Comparison of ENCODE assay signal across 26 cellular contexts in the genomic region with DNA sequence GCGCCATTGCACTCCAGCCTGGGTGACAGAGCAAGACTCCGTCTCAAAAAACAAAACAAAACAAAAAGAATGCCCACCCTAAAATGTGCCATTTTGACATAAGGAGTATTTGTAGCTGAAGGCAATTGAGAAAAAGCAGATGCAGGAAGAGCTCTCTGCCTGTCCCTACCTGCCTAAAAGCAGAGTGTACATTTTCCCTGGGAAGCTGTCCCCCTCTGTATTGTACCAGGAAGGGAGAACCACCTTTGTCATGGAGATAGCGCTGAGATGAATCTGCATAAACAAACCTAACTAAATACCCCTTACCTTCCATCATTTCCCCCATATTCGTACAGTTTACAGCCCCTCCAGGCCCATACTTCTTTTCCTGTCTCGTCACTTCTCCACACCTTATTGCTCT.
"Had no signal": no experiment of that assay in that cellular context is flagged by ENCODE, and none has a peak within 500 bp of the region (broad histone marks: within the 10 kb centered on the region; RNA-seq: fewer than 3 reads in every experiment).

No MANE protein-coding gene starts in this region.

- ATAC-seq: gastroesophageal sphincter; left colon; naive thymus-derived CD8-positive, alpha-beta T cell; stimulated activated naive B cell treated with anti-CD40 and anti-IgM and Interleukin-4, amounts not matched to agents 10 μg/mL and 1 μg/mL and 100 μg/mL, for 72 hours had no signal

- H3K9me3 ChIP-seq: adrenal gland, gastroesophageal sphincter, right atrium auricular region, stomach, tibial artery had no signal

- H3K4me1 ChIP-seq: right atrium auricular region had no signal

- DNase-seq: activated CD4-positive, alpha-beta T cell treated with anti-CD3 and anti-CD28 coated beads for 4 hours; activated CD4-positive, alpha-beta T cell treated with anti-CD3 and anti-CD28 coated beads, Interleukin-2, amount 50 U/mL, for 48 hours; activated CD8-positive, alpha-beta memory T cell treated with anti-CD3 and anti-CD28 coated beads, Interleukin-2, amount 50 U/mL, for 4 hours; activated effector memory CD4-positive, alpha-beta T cell treated with anti-CD3 and anti-CD28 coated beads, Interleukin-2, amount 50 U/mL, for 16 hours; activated naive CD4-positive, alpha-beta T cell treated with anti-CD3 and anti-CD28 coated beads for 36 hours; activated naive CD8-positive, alpha-beta T cell treated with anti-CD3 and anti-CD28 coated beads for 36 hours; activated T-cell treated with anti-CD3 and anti-CD28 coated beads, Interleukin-2, amount 50 U/mL, for 1 hour; adrenal gland; aorta; central memory CD4-positive, alpha-beta T cell; dermis blood vessel endothelial cell; effector CD4-positive, alpha-beta T cell; erythroblast; hippocampal formation; kidney; left colon; naive thymus-derived CD8-positive, alpha-beta T cell; stimulated activated CD4-positive, alpha-beta T cell treated with anti-CD3 and anti-CD28 coated beads, Interleukin-15, amount 100 ng/mL, for 24 hours; stimulated activated CD4-positive, alpha-beta T cell treated with anti-CD3 and anti-CD28 coated beads, Interleukin-2, amount 100 ng/mL, for 24 hours; stimulated activated naive B cell treated with anti-CD40 and anti-IgM and Interleukin-4, amounts not matched to agents 10 μg/mL and 1 μg/mL and 100 μg/mL, for 72 hours; stomach; T-helper 9 cell; tibial artery had no signal

- H3K27ac ChIP-seq: gastroesophageal sphincter, right atrium auricular region, stomach, tibial artery, VCaP had no signal

- H3K4me3 ChIP-seq: adrenal gland, gastroesophageal sphincter, right atrium auricular region, stomach, tibial artery had no signal

- H3K36me3 ChIP-seq: adrenal gland, gastroesophageal sphincter, right atrium auricular region, stomach, tibial artery had no signal

- H3K27me3 ChIP-seq: adrenal gland, gastroesophageal sphincter, right atrium auricular region, stomach, tibial artery had no signal
